ENCODE assay signal across 20 cellular contexts in the genomic region with DNA sequence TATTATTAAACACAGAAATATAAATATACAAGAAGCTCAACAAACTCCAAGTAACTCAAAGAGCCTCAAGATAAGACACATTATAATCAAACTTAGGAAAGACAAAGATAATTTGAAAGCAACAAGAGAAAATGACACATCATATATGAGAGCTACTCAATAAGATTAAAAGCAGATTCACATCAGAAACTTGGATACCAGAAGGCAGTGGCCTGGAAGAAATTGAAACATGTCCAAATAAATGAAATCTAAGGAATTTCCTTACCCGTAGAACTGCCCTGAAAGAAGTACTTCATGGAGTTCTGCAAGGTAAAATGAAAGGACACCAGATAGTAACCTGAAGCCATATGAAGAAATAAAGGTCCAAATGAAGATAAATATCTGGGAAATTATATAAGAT.
DNase-seq lines count a peak whose midpoint lies in the region; ATAC-seq, FAIRE-seq and TF ChIP-seq lines count a peak whose summit lies in the region.
"Had no signal": no experiment of that assay in that cellular context is flagged by ENCODE, and none has a peak within 500 bp of the region (broad histone marks: within the 10 kb centered on the region; RNA-seq: fewer than 3 reads in every experiment).

No MANE protein-coding gene starts in this region.

- no peak for TF ChIP-seq EP300 in SK-N-SH (IDR thresholded peaks at IDR 0.05; ENCODE audit: borderline replicate concordance in 1 of 2, low read depth in 1 of 2, low read length in 1 of 2)
- TF ChIP-seq EP300 in ovary (IDR thresholded peaks at IDR 0.05): no peak

- H3K9me2 ChIP-seq in SK-N-SH: no peaks in the 10 kb centered on the region

- H3K4me1 Mint-ChIP-seq in activated CD8-positive, alpha-beta T cell treated with anti-CD3 and anti-CD28 coated beads for 36 hours (ENCODE audit: low read depth): no peaks in the 10 kb centered on the region
- H3K4me1 Mint-ChIP-seq: CD4-positive, alpha-beta memory T cell had no signal

- 23% methylated on average over 1 of the region's 1 CpG for WGBS in SK-N-SH (ENCODE audit: low lambda C conversion rate)
- WGBS in ovary, 3 donors: 74 to 82% (median 78%) methylated on average over 1 of the region's 1 CpG

- H3K4me3 ChIP-seq in SK-N-SH (ENCODE audit: low read depth in 2 of 2, low read length in 1 of 2) (no peak overlapping the region), astrocyte of the cerebellum (ENCODE audit: low read depth, low read length) (no peak overlapping the region), ovary (no peak overlapping the region)
- H3K4me3 ChIP-seq: A549, HAP-1 had no signal

- CTCF ChIA-PET in SK-N-SH (lab: Yijun Ruan, JAX): no interaction called here
- CTCF ChIA-PET in activated CD8-positive, alpha-beta T cell treated with anti-CD3 and anti-CD28 coated beads for 36 hours (lab: Charles Lee): no interaction called here

- no peaks in the 10 kb centered on the region for H3K79me2 ChIP-seq in SK-N-SH (ENCODE audit: insufficient read depth)

- intact Hi-C loops in activated CD8-positive, alpha-beta T cell treated with anti-CD3 and anti-CD28 coated beads for 36 hours (cut with micrococcal nuclease): no loop called here
- intact Hi-C loops in ovary (cut with DNase I): no loop called here

- no peak for TF ChIP-seq RAD21 in SK-N-SH (IDR thresholded peaks at IDR 0.05; ENCODE audit: low read length)

- H3K9me3 Mint-ChIP-seq in activated CD8-positive, alpha-beta T cell treated with anti-CD3 and anti-CD28 coated beads for 36 hours: peaks cover 5% of the 10 kb centered on the region

- H3K27ac ChIP-seq in SK-N-SH (ENCODE audit: low read depth in 2 of 2, low read length in 1 of 2) (peak overlapping the region in 1 of 2 experiments; percentile 65; a peak in 1 of 4 replicates), ovary (no peak overlapping the region)
- H3K27ac ChIP-seq: A549 had no signal

- H3K4me1 ChIP-seq in SK-N-SH (ENCODE audit: control insufficient read depth in 1 of 2, insufficient read depth in 2 of 2, low read depth in 1 of 2, low read length in 1 of 2) (no peaks in the 10 kb centered on the region; a peak in 1 of 4 replicates), ovary (ENCODE audit: insufficient read depth) (no peaks in the 10 kb centered on the region)
- H3K4me1 ChIP-seq: A549, HAP-1 had no signal

- no peak overlapping the region for H3K4me3 Mint-ChIP-seq in activated CD8-positive, alpha-beta T cell treated with anti-CD3 and anti-CD28 coated beads for 36 hours
- H3K4me3 Mint-ChIP-seq: CD4-positive, alpha-beta memory T cell; HFFc6 had no signal

- H3K9ac ChIP-seq in SK-N-SH: no peak overlapping the region

- H3K27me3 ChIP-seq in SK-N-SH (ENCODE audit: insufficient read depth) (no peaks in the 10 kb centered on the region), ovary (peaks cover 2% of the 10 kb centered on the region)

- H3K36me3 Mint-ChIP-seq in activated CD8-positive, alpha-beta T cell treated with anti-CD3 and anti-CD28 coated beads for 36 hours (ENCODE audit: low read depth): no peaks in the 10 kb centered on the region
- H3K36me3 Mint-ChIP-seq: CD4-positive, alpha-beta memory T cell had no signal

- no peak for DNase-seq in SK-N-SH
- peak; percentile 6 for DNase-seq in astrocyte of the cerebellum (ENCODE audit: low read depth)
- DNase-seq in activated CD8-positive, alpha-beta T cell treated with anti-CD3 and anti-CD28 coated beads for 36 hours: no peak
- DNase-seq in globus pallidus (ENCODE audit: low spot score): no peak
- DNase-seq in ovary: no peak
- DNase-seq: 8988T; ACHN; C1 segment of cervical spinal cord; Calu3; CD4-positive, alpha-beta memory T cell; COR-L47; DMS53; DMS79 treated with DMSO at 0.1 percent for 48 hours; GOT3; HFFc6 had no signal

- H2AFZ ChIP-seq in SK-N-SH (ENCODE audit: low read depth): no peak overlapping the region

- H4K20me1 ChIP-seq in SK-N-SH (ENCODE audit: insufficient read depth): no peaks in the 10 kb centered on the region

- no peak overlapping the region for H3K27ac Mint-ChIP-seq in activated CD8-positive, alpha-beta T cell treated with anti-CD3 and anti-CD28 coated beads for 36 hours
- H3K27ac Mint-ChIP-seq: CD4-positive, alpha-beta memory T cell; HFFc6 had no signal

- TF ChIP-seq CTCF in SK-N-SH (IDR thresholded peaks at IDR 0.05) (no peak), astrocyte of the cerebellum (IDR thresholded peaks at IDR 0.05; ENCODE audit: low read depth, low read length, missing control alignments) (no peak), ovary (IDR thresholded peaks at IDR 0.05) (no peak)
- TF ChIP-seq CTCF in activated CD8-positive, alpha-beta T cell treated with anti-CD3 and anti-CD28 coated beads for 36 hours (IDR thresholded peaks at IDR 0.05): no peak

- H3K9me3 ChIP-seq in SK-N-SH (peaks cover 5% of the 10 kb centered on the region; the same call in 1 of the 2 replicates), ovary (no peaks in the 10 kb centered on the region)
- H3K9me3 ChIP-seq: A549, HAP-1 had no signal

- peak; percentile 19 for FAIRE-seq in G401.6 (lab: Jason Lieb, UNC)
- FAIRE-seq: A549, GM12892, H54 had no signal

- peaks cover 3% of the 10 kb centered on the region for H3F3A ChIP-seq in SK-N-SH (replicated peaks; ENCODE audit: insufficient read depth)

- peaks cover 0 to 3% of the 10 kb centered on the region in 2 experiments for H3K36me3 ChIP-seq in SK-N-SH (replicated peaks in 1 of 2; ENCODE audit: control insufficient read depth in 1 of 2, insufficient read depth in 2 of 2, low read length in 1 of 2)
- H3K36me3 ChIP-seq in ovary: no peaks in the 10 kb centered on the region
- H3K36me3 ChIP-seq: HAP-1 had no signal

- in situ Hi-C loops in astrocyte of the cerebellum (cut with HindIII; ENCODE audit: low sequenced_read_pairs): no loop called here

- no peak for TF ChIP-seq POLR2A in ovary (IDR thresholded peaks at IDR 0.05)

- no peaks in the 10 kb centered on the region for H3K27me3 Mint-ChIP-seq in activated CD8-positive, alpha-beta T cell treated with anti-CD3 and anti-CD28 coated beads for 36 hours
- H3K27me3 Mint-ChIP-seq: CD4-positive, alpha-beta memory T cell had no signal

- no peak for ATAC-seq in activated CD8-positive, alpha-beta T cell treated with anti-CD3 and anti-CD28 coated beads for 36 hours
- ATAC-seq: A549 had no signal

- POLR2A ChIA-PET in SK-N-SH (lab: Yijun Ruan, JAX): no interaction called here
- POLR2A ChIA-PET in activated CD8-positive, alpha-beta T cell treated with anti-CD3 and anti-CD28 coated beads for 36 hours (lab: Charles Lee): no interaction called here

- H3K4me2 ChIP-seq in SK-N-SH: no peak overlapping the region
- H3K4me2 ChIP-seq: A549 had no signal

TF ChIP-seq in SK-N-SH, 30 proteins besides CTCF, POLR2A, EP300 and RAD21:
- no peak for TF ChIP-seq MXI1 (IDR thresholded peaks at IDR 0.05; ENCODE audit: low read depth, low read length)
- TF ChIP-seq, protein P1, sequence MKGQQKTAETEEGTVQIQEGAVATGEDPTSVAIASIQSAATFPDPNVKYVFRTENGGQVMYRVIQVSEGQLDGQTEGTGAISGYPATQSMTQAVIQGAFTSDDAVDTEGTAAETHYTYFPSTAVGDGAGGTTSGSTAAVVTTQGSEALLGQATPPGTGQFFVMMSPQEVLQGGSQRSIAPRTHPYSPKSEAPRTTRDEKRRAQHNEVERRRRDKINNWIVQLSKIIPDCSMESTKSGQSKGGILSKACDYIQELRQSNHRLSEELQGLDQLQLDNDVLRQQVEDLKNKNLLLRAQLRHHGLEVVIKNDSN (IDR thresholded peaks at IDR 0.05; ENCODE audit: borderline replicate concordance, low read depth): no peak
- TF ChIP-seq RCOR1 (IDR thresholded peaks at IDR 0.05; ENCODE audit: low read length): no peak
- TF ChIP-seq GABPA (IDR thresholded peaks at IDR 0.05; ENCODE audit: low read depth): no peak
- no peak for TF ChIP-seq SIN3A (IDR thresholded peaks at IDR 0.05; ENCODE audit: borderline replicate concordance, low read depth, low read length)
- TF ChIP-seq TCF12 (IDR thresholded peaks at IDR 0.05): peak; percentile 55; the same call in 1 of the 2 replicates
- no peak for TF ChIP-seq FOXM1 (IDR thresholded peaks at IDR 0.05; ENCODE audit: low read depth)
- no peak for TF ChIP-seq EZH2phosphoT487 (IDR thresholded peaks at IDR 0.05; ENCODE audit: borderline replicate concordance, low read depth)
